Comparison of ENCODE assay signal across 7 cellular contexts in genomic region chr12:121929545-121929944, GRCh38. TPM values are rescaled to one million over a fixed set of nuclear protein-coding genes. Genes with fewer than 3 reads are reported as not detected.
DNase-seq lines count a peak whose midpoint lies in the region; ATAC-seq, FAIRE-seq and TF ChIP-seq lines count a peak whose summit lies in the region.
"Not testable (repeated sequence)": the region's sequence is repeated elsewhere in the genome, so short reads cannot be mapped to it uniquely, and the experiment has no call there.
"Had no signal": no experiment of that assay in that cellular context is flagged by ENCODE, and none has a peak within 500 bp of the region (broad histone marks: within the 10 kb centered on the region; RNA-seq: fewer than 3 reads in every experiment).

No MANE protein-coding gene starts in this region.

- not testable (repeated sequence) for H3K4me1 ChIP-seq in HEK293 (ENCODE audit: control insufficient read depth, insufficient read depth, low read length)
- peaks cover 25 to 26% of the 10 kb centered on the region in 2 experiments for H3K4me1 ChIP-seq in K562 (replicated peaks in 1 of 2; ENCODE audit: control insufficient read depth in 2 of 2, insufficient read depth in 2 of 2, low read length in 2 of 2)

- not testable (repeated sequence) for TF ChIP-seq RAD21 in K562 (CRISPR knock-in tag; conservative IDR thresholded peaks at IDR 0.05 in 1 of 2, IDR thresholded peaks at IDR 0.05 in 1 of 2)

- not testable (repeated sequence) for FAIRE-seq in K562 (lab: Jason Lieb, UNC)

- H3K27ac Mint-ChIP-seq in WTC11: not testable (repeated sequence)
- H3K27ac Mint-ChIP-seq in stimulated activated naive B cell treated with anti-CD40 and anti-IgM and Interleukin-4, amounts not matched to agents 10 μg/mL and 1 μg/mL and 100 μg/mL, for 72 hours: peak overlapping the region; percentile 42

- TF ChIP-seq POLR2A in K562 (conservative IDR thresholded peaks at IDR 0.05): not testable (repeated sequence)

- in situ Hi-C loops in K562 (cut with MboI): not testable (repeated sequence)

- H3K4me2 ChIP-seq in K562 (ENCODE audit: insufficient read depth, low read length): not testable (repeated sequence)

- not testable (repeated sequence) for H3K9me1 ChIP-seq in K562 (ENCODE audit: control insufficient read depth, insufficient read depth, low read length)

- not testable (repeated sequence) for H3K27ac ChIP-seq in HEK293 (ENCODE audit: extremely low read depth, low read depth, low read length); K562 (ENCODE audit: extremely low read depth, low read depth, low read length)

- BruUV-seq in K562 (replicated peaks; lab: Mats Ljungman, UMichigan): not testable (repeated sequence)

- not testable (repeated sequence) for H4K20me1 ChIP-seq in K562 (replicated peaks; ENCODE audit: control insufficient read depth, insufficient read depth, low read length)

- H3K36me3 ChIP-seq in HEK293 (ENCODE audit: control insufficient read depth in 2 of 2, insufficient read depth in 1 of 2, low read length in 2 of 2); K562 (ENCODE audit: control insufficient read depth, insufficient read depth, low read length): not testable (repeated sequence)

- peaks cover 51% of the 10 kb centered on the region for H3K4me1 Mint-ChIP-seq in WTC11
- peaks cover 28 to 33% of the 10 kb centered on the region in 2 donors for H3K4me1 Mint-ChIP-seq in stimulated activated naive B cell treated with anti-CD40 and anti-IgM and Interleukin-4, amounts not matched to agents 10 μg/mL and 1 μg/mL and 100 μg/mL, for 72 hours

- TF ChIP-seq EP300 in K562 (IDR thresholded peaks at IDR 0.05; ENCODE audit: low read length): not testable (repeated sequence)

- not testable (repeated sequence) for H3K4me3 ChIP-seq in HEK293 (ENCODE audit: low read depth, low read length); K562

- ATAC-seq in WTC11; K562; stimulated activated naive B cell treated with anti-CD40 and anti-IgM and Interleukin-4, amounts not matched to agents 10 μg/mL and 1 μg/mL and 100 μg/mL, for 72 hours (replicated peaks): not testable (repeated sequence)

- intact Hi-C loops in K562 (cut with micrococcal nuclease): not testable (repeated sequence)

- TF ChIP-seq CTCF in HEK293 (tag by site-specific recombination; IDR thresholded peaks at IDR 0.05); WTC11 (IDR thresholded peaks at IDR 0.05); K562 (IDR thresholded peaks at IDR 0.05 in 2 of 3, conservative IDR thresholded peaks at IDR 0.05 in 1 of 3; ENCODE audit: insufficient read depth in 2 of 3, low read depth in 1 of 3, low read length in 3 of 3): not testable (repeated sequence)

- not testable (repeated sequence) for DNase-seq in WTC11 (ENCODE audit: low spot score); K562 (ENCODE audit: extremely low read depth in 1 of 4, low spot score in 3 of 4); stimulated activated naive B cell treated with anti-CD40 and anti-IgM and Interleukin-4, amounts not matched to agents 10 μg/mL and 1 μg/mL and 100 μg/mL, for 72 hours
- peak; percentile 21 for DNase-seq in activated effector memory CD4-positive, alpha-beta T cell treated with anti-CD3 and anti-CD28 coated beads, Interleukin-2, amount 50 U/mL, for 16 hours
- DNase-seq in mesenteric fat pad (ENCODE audit: low spot score): peak; percentile 16

- CTCF ChIA-PET in HEK293 (lab: Yijun Ruan, JAX); WTC11 (lab: Charles Lee); K562 (lab: Yijun Ruan, JAX; ENCODE audit: low intra/inter-chr PET ratio): not testable (repeated sequence)

- H3K9ac ChIP-seq in K562 (ENCODE audit: insufficient read depth in 1 of 2, low read depth in 2 of 2, low read length in 2 of 2): not testable (repeated sequence)

- H2AFZ ChIP-seq in K562 (ENCODE audit: low read depth, low read length): not testable (repeated sequence)

- H3K36me3 Mint-ChIP-seq in WTC11: not testable (repeated sequence)
- H3K36me3 Mint-ChIP-seq in stimulated activated naive B cell treated with anti-CD40 and anti-IgM and Interleukin-4, amounts not matched to agents 10 μg/mL and 1 μg/mL and 100 μg/mL, for 72 hours: peaks cover 11 to 33% of the 10 kb centered on the region in 2 donors

- H3K27me3 ChIP-seq in K562 (ENCODE audit: control insufficient read depth in 2 of 2, insufficient read depth in 2 of 2, low read length in 2 of 2): not testable (repeated sequence)

- not testable (repeated sequence) for H3K9me3 ChIP-seq in HEK293 (ENCODE audit: control insufficient read depth, insufficient read depth, low read depth, low read length); K562 (replicated peaks; ENCODE audit: control insufficient read depth, insufficient read depth, low read depth, low read length)

- POLR2A ChIA-PET in HEK293 (lab: Yijun Ruan, JAX); WTC11 (lab: Charles Lee): not testable (repeated sequence)
- POLR2A ChIA-PET in K562 (lab: Yijun Ruan, JAX): interaction anchor here (0.8 to 1.0 kb wide), 2 partner anchors 13 to 512 kb away, joined by 3 read pairs; no protein-coding TSS in a partner anchor

- not testable (repeated sequence) for H3K79me2 ChIP-seq in K562 (ENCODE audit: control insufficient read depth, insufficient read depth, low read length)

- not testable (repeated sequence) for H3K9me3 Mint-ChIP-seq in WTC11; stimulated activated naive B cell treated with anti-CD40 and anti-IgM and Interleukin-4, amounts not matched to agents 10 μg/mL and 1 μg/mL and 100 μg/mL, for 72 hours

- H3K27me3 Mint-ChIP-seq in WTC11 (ENCODE audit: low read depth); stimulated activated naive B cell treated with anti-CD40 and anti-IgM and Interleukin-4, amounts not matched to agents 10 μg/mL and 1 μg/mL and 100 μg/mL, for 72 hours: not testable (repeated sequence)

- WGBS in K562 (ENCODE audit: insufficient coverage, low coverage, missing lambda C conversion rate): 87% methylated on average over 7 of the region's 7 CpGs

- not testable (repeated sequence) for H3K4me3 Mint-ChIP-seq in WTC11; stimulated activated naive B cell treated with anti-CD40 and anti-IgM and Interleukin-4, amounts not matched to agents 10 μg/mL and 1 μg/mL and 100 μg/mL, for 72 hours

TF ChIP-seq in HEK293, 187 proteins besides CTCF, POLR2A, EP300 and RAD21:
- TF ChIP-seq ZNF121 (tag by site-specific recombination; IDR thresholded peaks at IDR 0.05): peak; percentile 64; the same call in 1 of the 2 replicates

TF ChIP-seq in WTC11, 78 proteins besides CTCF, POLR2A, EP300 and RAD21:
- TF ChIP-seq ZNF121 (CRISPR knock-in tag; IDR thresholded peaks at IDR 0.05): peak; percentile 66

TF ChIP-seq in K562, 482 proteins besides CTCF, POLR2A, EP300 and RAD21:
- TF ChIP-seq ZNF121 (CRISPR knock-in tag; conservative IDR thresholded peaks at IDR 0.05): peak; percentile 45

RNA-seq across cellular contexts. Expression of gene CFAP251, which starts 11.2 kb away (rescaled TPM):
- 2.9 to 3.1 TPM (median 3.0 TPM) in 3 replicates for total RNA-seq in WTC11 (2021)
- total RNA-seq in K562 (2011; cell fraction: chromatin; rRNA removed; ENCODE audit: low replicate concordance): 69.4 and 86.7 TPM in 2 replicates
- 33.5 and 44.6 TPM in 2 replicates for total RNA-seq in K562 (2011; cell fraction: nucleolus; rRNA removed)
- 42.5 and 56.6 TPM in 2 replicates for total RNA-seq in K562 (2011; cell fraction: nucleoplasm; rRNA removed)
- total RNA-seq in K562 (2014; rRNA removed): 23.9 and 25.2 TPM in 2 replicates
- total RNA-seq in K562 (2014; rRNA removed; fragmentation: Illumina TruSeq; extraction: Trizol): 16.6 and 19.0 TPM in 2 replicates
- total RNA-seq in K562 (2015; rRNA removed; fragmentation: Illumina TruSeq; extraction: Trizol): 16.2 and 19.1 TPM in 2 replicates
- total RNA-seq in K562 (2021): 17.2 and 18.2 TPM in 2 replicates
- polyA plus RNA-seq in K562 (2011; rRNA removed): 20.0 and 22.2 TPM in 2 replicates
- 12.2 and 17.2 TPM in 2 replicates for polyA plus RNA-seq in K562 (2011; cell fraction: cytosol; rRNA removed)
- polyA plus RNA-seq in K562 (2011; cell fraction: nucleus; rRNA removed): 42.3 and 43.1 TPM in 2 replicates
- 12.5 and 19.8 TPM in 2 replicates for polyA plus RNA-seq in K562 (2012)
- polyA plus RNA-seq in K562 (2014; fragmentation: Illumina TruSeq; extraction: Trizol): 16.5 and 18.1 TPM in 2 replicates
- polyA plus RNA-seq in K562 (2014; fragmentation: Nextera tagmentation; extraction: Ambion mirVana): 10 to 100 TPM; 17.4 to 24.3 TPM
- 27.7 and 31.0 TPM in 2 replicates for polyA plus RNA-seq in K562 (2014; rRNA removed)
- 38.6 and 40.6 TPM in 2 replicates for polyA minus RNA-seq in K562 (2011; rRNA and poly(A)+ RNA removed)
- 10.4 and 13.1 TPM in 2 replicates for polyA minus RNA-seq in K562 (2011; cell fraction: cytosol; rRNA and poly(A)+ RNA removed)
- polyA minus RNA-seq in K562 (2011; cell fraction: nucleus; rRNA and poly(A)+ RNA removed): 18.7 and 32.1 TPM in 2 replicates
- total RNA-seq in mesenteric fat pad: 2.1 TPM
- polyA plus RNA-seq: CD8-positive, alpha-beta memory T cell had no signal

RNA-seq across cellular contexts. Expression of gene PSMD9, which starts 41.0 kb away (rescaled TPM):
- total RNA-seq in WTC11 (2021): 35.3 to 36.4 TPM (median 36.2 TPM) in 3 replicates
- 73.2 and 111 TPM in 2 replicates for total RNA-seq in K562 (2011; cell fraction: chromatin; rRNA removed; ENCODE audit: low replicate concordance)
- 69.7 and 70.4 TPM in 2 replicates for total RNA-seq in K562 (2011; cell fraction: nucleolus; rRNA removed)
- 93.6 and 131 TPM in 2 replicates for total RNA-seq in K562 (2011; cell fraction: nucleoplasm; rRNA removed)
- 143 and 187 TPM in 2 replicates for total RNA-seq in K562 (2014; rRNA removed)
- total RNA-seq in K562 (2014; rRNA removed; fragmentation: Illumina TruSeq; extraction: Trizol): 34.1 and 34.5 TPM in 2 replicates
- total RNA-seq in K562 (2015; rRNA removed; fragmentation: Illumina TruSeq; extraction: Trizol): 61.7 and 78.2 TPM in 2 replicates
- total RNA-seq in K562 (2021): 66.4 and 71.7 TPM in 2 replicates
- polyA plus RNA-seq in K562 (2011; rRNA removed): 61.3 and 68.5 TPM in 2 replicates
- polyA plus RNA-seq in K562 (2011; cell fraction: cytosol; rRNA removed): 61.8 and 93.1 TPM in 2 replicates
- 51.5 and 53.5 TPM in 2 replicates for polyA plus RNA-seq in K562 (2011; cell fraction: nucleus; rRNA removed)
- 76.1 and 85.2 TPM in 2 replicates for polyA plus RNA-seq in K562 (2012)
- polyA plus RNA-seq in K562 (2014; fragmentation: Illumina TruSeq; extraction: Trizol): 31.0 and 60.0 TPM in 2 replicates
- polyA plus RNA-seq in K562 (2014; fragmentation: Nextera tagmentation; extraction: Ambion mirVana): 10 to 100 TPM; 12.2 to 22.8 TPM
- polyA plus RNA-seq in K562 (2014; rRNA removed): 92.2 and 107 TPM in 2 replicates
- polyA minus RNA-seq in K562 (2011; rRNA and poly(A)+ RNA removed): 29.3 and 37.7 TPM in 2 replicates
- polyA minus RNA-seq in K562 (2011; cell fraction: cytosol; rRNA and poly(A)+ RNA removed): 23.0 and 42.7 TPM in 2 replicates
- polyA minus RNA-seq in K562 (2011; cell fraction: nucleus; rRNA and poly(A)+ RNA removed): 13.3 and 29.5 TPM in 2 replicates
- total RNA-seq in mesenteric fat pad: 54.7 TPM
